20 cellular contexts compared by ENCODE assay signal in the genomic region with DNA sequence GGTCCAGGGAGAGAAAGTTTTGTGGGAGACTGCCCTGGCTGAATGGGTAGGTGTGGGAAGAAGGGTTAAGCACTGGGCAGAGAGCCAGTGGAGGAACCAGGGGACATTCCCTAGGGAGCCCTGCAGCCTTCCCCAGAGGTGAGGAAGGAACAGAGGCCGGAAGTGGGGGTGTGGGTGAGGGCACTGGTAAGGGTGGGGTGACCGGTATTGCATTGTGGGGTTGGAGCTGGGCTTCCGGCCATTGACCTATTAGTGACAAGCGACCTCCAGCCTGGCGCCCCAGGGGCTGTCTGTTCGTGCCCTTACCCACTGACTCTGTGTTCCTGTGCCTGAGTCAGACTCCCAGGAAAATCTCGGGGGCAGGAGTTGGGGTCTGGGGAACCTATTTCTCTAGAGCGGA. TPM values are rescaled to one million over a fixed set of nuclear protein-coding genes. Genes with fewer than 3 reads are reported as not detected.
DNase-seq lines count a peak whose midpoint lies in the region; FAIRE-seq and TF ChIP-seq lines count a peak whose summit lies in the region.
"Had no signal": no experiment of that assay in that cellular context is flagged by ENCODE, and none has a peak within 500 bp of the region (broad histone marks: within the 10 kb centered on the region; RNA-seq: fewer than 3 reads in every experiment).

No MANE protein-coding gene starts in this region.

- dilution Hi-C loops in endothelial cell of umbilical vein (cut with MboI; ENCODE audit: extremely low pct_ligation_motif_present, low sequenced_read_pairs) = no loop called here

- H3K4me2 ChIP-seq in endothelial cell of umbilical vein (ENCODE audit: insufficient read depth, low read length) = no peak overlapping the region
- no peak overlapping the region for H3K4me2 ChIP-seq in parathyroid adenoma (ENCODE audit: low read length)
- H3K4me2 ChIP-seq: smooth muscle cell had no signal

- H3K36me3 ChIP-seq in endothelial cell of umbilical vein (ENCODE audit: control insufficient read depth in 2 of 2, extremely low read depth in 1 of 2, insufficient read depth in 2 of 2, low read length in 2 of 2) (no peaks in the 10 kb centered on the region), parathyroid adenoma (ENCODE audit: control insufficient read depth, insufficient read depth, low read length) (no peaks in the 10 kb centered on the region)

- TF ChIP-seq CTCF in endothelial cell of umbilical vein (IDR thresholded peaks at IDR 0.05; ENCODE audit: extremely low read depth in 1 of 2, insufficient read depth in 1 of 2, low read depth in 1 of 2, low read length in 2 of 2) (no peak), parathyroid adenoma (IDR thresholded peaks at IDR 0.05) (no peak)

- CTCF ChIA-PET in endothelial cell of umbilical vein (lab: Charles Lee) = interaction anchor here (1.4 to 2.8 kb wide), 2 partner anchors 10 to 37 kb away, joined by 4 to 15 read pairs; no protein-coding TSS in a partner anchor

- TF ChIP-seq POLR2A in endothelial cell of umbilical vein (IDR thresholded peaks at IDR 0.05; ENCODE audit: low read depth, low read length) = no peak

- intact Hi-C loops in endothelial cell of umbilical vein (cut with micrococcal nuclease) = no loop called here

- H3K4me1 ChIP-seq in endothelial cell of umbilical vein (ENCODE audit: control insufficient read depth, extremely low read depth, insufficient read depth, low read length) (peaks cover 11% of the 10 kb centered on the region), parathyroid adenoma (peaks cover 39% of the 10 kb centered on the region)

- H3K79me2 ChIP-seq in endothelial cell of umbilical vein (ENCODE audit: control insufficient read depth, insufficient read depth, low read length) (no peaks in the 10 kb centered on the region), parathyroid adenoma (no peaks in the 10 kb centered on the region)

- H3K4me3 ChIP-seq in endothelial cell of umbilical vein (replicated peaks in 1 of 3; ENCODE audit: insufficient read depth in 1 of 3, low read depth in 1 of 3, low read length in 3 of 3) (no peak overlapping the region), parathyroid adenoma (ENCODE audit: low read depth, low read length) (no peak overlapping the region)
- H3K4me3 ChIP-seq: smooth muscle cell, testis had no signal

- POLR2A ChIA-PET in endothelial cell of umbilical vein (lab: Charles Lee) = no interaction called here

- H3K9me1 ChIP-seq in endothelial cell of umbilical vein (replicated peaks; ENCODE audit: control insufficient read depth, extremely low read depth, insufficient read depth, low read length) = no peaks in the 10 kb centered on the region

- H3K9ac ChIP-seq in endothelial cell of umbilical vein (replicated peaks; ENCODE audit: extremely low read depth, insufficient read depth, low read length) (no peak overlapping the region), parathyroid adenoma (no peak overlapping the region)

- no TSS peak for BruUV-seq in endothelial cell of umbilical vein (replicated peaks; lab: Mats Ljungman, UMichigan)

- H3K27me3 ChIP-seq in endothelial cell of umbilical vein (ENCODE audit: control insufficient read depth in 2 of 2, insufficient read depth in 2 of 2, low read length in 2 of 2) = peaks cover 0 to 7% of the 10 kb centered on the region in 2 experiments
- H3K27me3 ChIP-seq in parathyroid adenoma (ENCODE audit: control insufficient read depth, insufficient read depth, low read length) = no peaks in the 10 kb centered on the region
- H3K27me3 ChIP-seq: testis had no signal

- H3K9me3 ChIP-seq in endothelial cell of umbilical vein (replicated peaks; ENCODE audit: control insufficient read depth, insufficient read depth, low read length) = no peaks in the 10 kb centered on the region
- no peaks in the 10 kb centered on the region for H3K9me3 ChIP-seq in parathyroid adenoma (ENCODE audit: control insufficient read depth, low read length)
- H3K9me3 ChIP-seq: testis had no signal

- H2AFZ ChIP-seq in endothelial cell of umbilical vein (ENCODE audit: low read depth, low read length) = peak overlapping the region; percentile 7
- peak overlapping the region; percentile 77 for H2AFZ ChIP-seq in parathyroid adenoma

- H4K20me1 ChIP-seq in endothelial cell of umbilical vein (replicated peaks; ENCODE audit: control insufficient read depth, extremely low read depth, insufficient read depth, low read length) = no peaks in the 10 kb centered on the region

- peak; percentile 72 for FAIRE-seq in endothelial cell of umbilical vein (lab: Jason Lieb, UNC)
- FAIRE-seq: keratinocyte had no signal

- DNase-seq in A172 (ENCODE audit: low spot score) (peak; percentile 45), NCI-H69 (lab: John Stamatoyannopoulos, UW) (peak; percentile 39), endothelial cell of umbilical vein (ENCODE audit: low read depth, low spot score) (no peak), middle frontal gyrus (ENCODE audit: extremely low spot score, low spot score) (no peak), SK-N-DZ (ENCODE audit: low spot score) (no peak), mesenteric fat pad (ENCODE audit: low spot score) (no peak), retina (no peak)
- DNase-seq: activated CD4-positive, alpha-beta memory T cell treated with anti-CD3 and anti-CD28 coated beads, Interleukin-2, amount 10 ng/mL, durations not matched to agents 7 days and 5 days; DMS 273 treated with DMSO at 0.1 percent for 48 hours; effector memory CD4-positive, alpha-beta T cell; foreskin melanocyte; IMR-90; natural killer cell; NCI-H146; NCI-H524; T1000; testis had no signal

- H3K27ac ChIP-seq in endothelial cell of umbilical vein (ENCODE audit: insufficient read depth, low read depth, low read length) (no peak overlapping the region), parathyroid adenoma (peak overlapping the region; percentile 89)
- H3K27ac ChIP-seq: testis had no signal

RNA-seq across cellular contexts. Expression of a gene that starts 3.5 kb away (rescaled TPM):
- 1.6 and 2.3 TPM in 2 replicates for total RNA-seq in A172 (2014; rRNA removed; shearing (Covaris generic))
- total RNA-seq in endothelial cell of umbilical vein (0.37 and 0.88 TPM in 2 replicates), mesenteric fat pad (1.2 TPM)
- 0.65 and 0.91 TPM in 2 replicates for polyA plus RNA-seq in endothelial cell of umbilical vein
- 0.41 and 0.42 TPM in 2 replicates for polyA plus RNA-seq in endothelial cell of umbilical vein (2011; cell fraction: cytosol; rRNA removed)
- polyA plus RNA-seq in endothelial cell of umbilical vein (2011; cell fraction: nucleus; rRNA removed) = 0.70 and 0.71 TPM in 2 replicates
- polyA plus RNA-seq in endothelial cell of umbilical vein (2012) = 0.16 and 0.27 TPM in 2 replicates
- polyA minus RNA-seq in endothelial cell of umbilical vein = 0.42 and 1.1 TPM in 2 replicates
- polyA minus RNA-seq in endothelial cell of umbilical vein (2011; cell fraction: cytosol; rRNA and poly(A)+ RNA removed) = 15.4 TPM
- not detected in 2 replicates for polyA minus RNA-seq in endothelial cell of umbilical vein (2011; cell fraction: nucleus; rRNA and poly(A)+ RNA removed)
- 0.21 TPM in 1 of 2 replicates, not detected in the other for polyA plus RNA-seq in SK-N-DZ (2014; cell fraction: cytosol; rRNA removed)
- not detected in 2 replicates for polyA plus RNA-seq in SK-N-DZ (2014; cell fraction: nucleus; rRNA removed)
- total RNA-seq: activated CD4-positive, alpha-beta memory T cell treated with anti-CD3 and anti-CD28 coated beads, Interleukin-2, amount 10 ng/mL, durations not matched to agents 7 days and 5 days; natural killer cell had no signal

RNA-seq across cellular contexts. Expression of a gene that starts 4.9 kb away (rescaled TPM):
- not detected in 2 replicates for total RNA-seq in A172 (2014; rRNA removed; shearing (Covaris generic))
- total RNA-seq in endothelial cell of umbilical vein (not detected in 2 replicates), mesenteric fat pad (not detected)
- polyA plus RNA-seq in endothelial cell of umbilical vein = not detected in 2 replicates
- polyA plus RNA-seq in endothelial cell of umbilical vein (2011; cell fraction: cytosol; rRNA removed) = not detected in 2 replicates
- not detected in 2 replicates for polyA plus RNA-seq in endothelial cell of umbilical vein (2011; cell fraction: nucleus; rRNA removed)
- not detected in 2 replicates for polyA plus RNA-seq in endothelial cell of umbilical vein (2012)
- polyA minus RNA-seq in endothelial cell of umbilical vein = not detected in 2 replicates
- not detected for polyA minus RNA-seq in endothelial cell of umbilical vein (2011; cell fraction: cytosol; rRNA and poly(A)+ RNA removed)
- not detected in 2 replicates for polyA minus RNA-seq in endothelial cell of umbilical vein (2011; cell fraction: nucleus; rRNA and poly(A)+ RNA removed)
- polyA plus RNA-seq in SK-N-DZ (2014; cell fraction: cytosol; rRNA removed) = not detected in 2 replicates
- not detected in 2 replicates for polyA plus RNA-seq in SK-N-DZ (2014; cell fraction: nucleus; rRNA removed)
- total RNA-seq: activated CD4-positive, alpha-beta memory T cell treated with anti-CD3 and anti-CD28 coated beads, Interleukin-2, amount 10 ng/mL, durations not matched to agents 7 days and 5 days; IMR-90; natural killer cell; smooth muscle cell had no signal
- polyA plus RNA-seq: IMR-90, keratinocyte, smooth muscle cell had no signal

RNA-seq across cellular contexts. Expression of a gene that starts 26.9 kb away (rescaled TPM):
- 85.5 and 89.7 TPM in 2 replicates for total RNA-seq in A172 (2014; rRNA removed; shearing (Covaris generic))
- 64.4 and 66.9 TPM in 2 replicates for total RNA-seq in endothelial cell of umbilical vein
- 64.3 and 67.5 TPM in 2 replicates for polyA plus RNA-seq in endothelial cell of umbilical vein
- polyA plus RNA-seq in endothelial cell of umbilical vein (2011; cell fraction: cytosol; rRNA removed) = 64.2 and 65.8 TPM in 2 replicates
- 113 and 115 TPM in 2 replicates for polyA plus RNA-seq in endothelial cell of umbilical vein (2011; cell fraction: nucleus; rRNA removed)
- polyA plus RNA-seq in endothelial cell of umbilical vein (2012) = 47.9 and 51.3 TPM in 2 replicates
- polyA minus RNA-seq in endothelial cell of umbilical vein = 56.7 and 58.7 TPM in 2 replicates
- 21.9 TPM for polyA minus RNA-seq in endothelial cell of umbilical vein (2011; cell fraction: cytosol; rRNA and poly(A)+ RNA removed)
- 23.6 and 24.4 TPM in 2 replicates for polyA minus RNA-seq in endothelial cell of umbilical vein (2011; cell fraction: nucleus; rRNA and poly(A)+ RNA removed)
- polyA plus RNA-seq in SK-N-DZ (2014; cell fraction: cytosol; rRNA removed) = 46.5 and 50.3 TPM in 2 replicates
- 118 and 124 TPM in 2 replicates for polyA plus RNA-seq in SK-N-DZ (2014; cell fraction: nucleus; rRNA removed)
- total RNA-seq in mesenteric fat pad = 53.1 TPM

RNA-seq across cellular contexts. Expression of a gene that starts 31.8 kb away (rescaled TPM):
- total RNA-seq in A172 (2014; rRNA removed; shearing (Covaris generic)) = 2.5 and 4.2 TPM in 2 replicates
- total RNA-seq in endothelial cell of umbilical vein (2.4 and 3.4 TPM in 2 replicates), mesenteric fat pad (3.5 TPM)
- polyA plus RNA-seq in endothelial cell of umbilical vein = 2.3 and 2.5 TPM in 2 replicates
- 1.4 and 1.9 TPM in 2 replicates for polyA plus RNA-seq in endothelial cell of umbilical vein (2011; cell fraction: cytosol; rRNA removed)
- 2.7 and 2.8 TPM in 2 replicates for polyA plus RNA-seq in endothelial cell of umbilical vein (2011; cell fraction: nucleus; rRNA removed)
- 1.4 and 1.5 TPM in 2 replicates for polyA plus RNA-seq in endothelial cell of umbilical vein (2012)
- 1.6 and 2.5 TPM in 2 replicates for polyA minus RNA-seq in endothelial cell of umbilical vein
- not detected for polyA minus RNA-seq in endothelial cell of umbilical vein (2011; cell fraction: cytosol; rRNA and poly(A)+ RNA removed)
- 1.0 and 1.5 TPM in 2 replicates for polyA minus RNA-seq in endothelial cell of umbilical vein (2011; cell fraction: nucleus; rRNA and poly(A)+ RNA removed)
- polyA plus RNA-seq in SK-N-DZ (2014; cell fraction: cytosol; rRNA removed) = 0.59 and 0.99 TPM in 2 replicates
- 0.50 and 1.2 TPM in 2 replicates for polyA plus RNA-seq in SK-N-DZ (2014; cell fraction: nucleus; rRNA removed)
- total RNA-seq: natural killer cell had no signal

RNA-seq across cellular contexts. Expression of a gene that starts 38.9 kb away (rescaled TPM):
- 9.2 and 11.2 TPM in 2 replicates for total RNA-seq in A172 (2014; rRNA removed; shearing (Covaris generic))
- total RNA-seq in endothelial cell of umbilical vein (14.3 and 14.6 TPM in 2 replicates), mesenteric fat pad (72.6 TPM)
- polyA plus RNA-seq in endothelial cell of umbilical vein = 6.1 and 7.5 TPM in 2 replicates
- 6.5 and 6.8 TPM in 2 replicates for polyA plus RNA-seq in endothelial cell of umbilical vein (2011; cell fraction: cytosol; rRNA removed)
- 9.9 and 10.5 TPM in 2 replicates for polyA plus RNA-seq in endothelial cell of umbilical vein (2011; cell fraction: nucleus; rRNA removed)
- polyA plus RNA-seq in endothelial cell of umbilical vein (2012) = 4.4 and 12.0 TPM in 2 replicates
- 19.7 and 19.8 TPM in 2 replicates for polyA minus RNA-seq in endothelial cell of umbilical vein
- 17.0 TPM for polyA minus RNA-seq in endothelial cell of umbilical vein (2011; cell fraction: cytosol; rRNA and poly(A)+ RNA removed)
- polyA minus RNA-seq in endothelial cell of umbilical vein (2011; cell fraction: nucleus; rRNA and poly(A)+ RNA removed) = 12.5 TPM in 2 replicates
- polyA plus RNA-seq in SK-N-DZ (2014; cell fraction: cytosol; rRNA removed) = 21.2 and 24.3 TPM in 2 replicates
- 11.0 and 14.0 TPM in 2 replicates for polyA plus RNA-seq in SK-N-DZ (2014; cell fraction: nucleus; rRNA removed)

Comparison
In these comparisons a context has a peak if more than half of its experiments do, and no peak if none do; other contexts are left out.
1. DNase-seq: peak in A172 (single experiment) and NCI-H69 (single experiment); none in endothelial cell of umbilical vein (single experiment), middle frontal gyrus (single experiment), SK-N-DZ (single experiment), mesenteric fat pad (single experiment) and retina (single experiment).